ENCODE assay signal across 25 cellular contexts in the genomic region with DNA sequence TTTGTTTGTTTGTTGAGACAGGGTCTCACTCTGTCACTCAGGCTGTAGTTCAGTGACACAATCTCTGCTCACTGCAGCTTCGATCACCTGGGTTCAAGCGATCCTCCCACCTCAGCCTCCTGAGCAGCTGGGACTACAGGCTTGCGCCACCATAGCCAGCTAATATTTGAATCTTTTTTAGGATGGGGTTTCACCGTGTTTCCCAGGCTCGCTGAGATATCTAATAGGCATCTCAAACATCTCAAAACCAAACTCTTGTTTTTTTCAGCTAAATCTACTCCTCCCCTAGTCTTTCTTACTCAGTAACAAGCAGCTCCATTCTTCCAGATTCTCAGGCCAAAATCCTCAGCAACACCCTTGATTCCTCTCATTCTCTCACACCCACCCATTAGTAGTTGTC.
"Had no signal": no experiment of that assay in that cellular context is flagged by ENCODE, and none has a peak within 500 bp of the region (broad histone marks: within the 10 kb centered on the region; RNA-seq: fewer than 3 reads in every experiment).

No MANE protein-coding gene starts in this region.

- H3K27me3 ChIP-seq: adrenal gland, ascending aorta, hepatocyte, sigmoid colon, testis, vagina had no signal

- H3K27ac Mint-ChIP-seq: activated CD4-positive, alpha-beta T cell treated with anti-CD3 and anti-CD28 coated beads, Interleukin-2, amount 10 ng/mL, durations not matched to agents 7 days and 5 days; activated CD8-positive, alpha-beta T cell treated with anti-CD3 and anti-CD28 coated beads, Interleukin-2, amount 10 ng/mL, durations not matched to agents 7 days and 5 days; activated T-helper 1 cell treated with anti-CD3 and anti-CD28 coated beads, Interleukin-12 subunit alpha, Interleukin-12 subunit beta, Interleukin-2, Interleukin-4 antibody, amounts not matched to agents 30 ng/mL and 10 ng/mL and 1 ng/mL, durations not matched to agents 14 hours and 24 hours and 36 hours; dendritic cell treated with granulocyte-macrophage colony-stimulating factor and Interleukin-4, amounts not matched to agents 40 ng/mL and 50 ng/mL, for 4 days; memory B cell; nephron progenitor cell; stimulated activated naive B cell treated with anti-CD40 and anti-IgM and Interleukin-4, amounts not matched to agents 10 μg/mL and 1 μg/mL and 100 μg/mL, for 72 hours; type B pancreatic cell had no signal

- H3K4me1 Mint-ChIP-seq: activated CD4-positive, alpha-beta T cell treated with anti-CD3 and anti-CD28 coated beads, Interleukin-2, amount 10 ng/mL, durations not matched to agents 7 days and 5 days; memory B cell; stimulated activated naive B cell treated with anti-CD40 and anti-IgM and Interleukin-4, amounts not matched to agents 10 μg/mL and 1 μg/mL and 100 μg/mL, for 72 hours had no signal

- H3K27ac ChIP-seq: adrenal gland, ascending aorta, hepatocyte, vagina, VCaP had no signal

- H3K4me3 ChIP-seq: adrenal gland, ascending aorta, hepatocyte, sigmoid colon, testis, vagina had no signal

- ATAC-seq: activated CD4-positive, CD25-positive, alpha-beta regulatory T cell treated with anti-CD3 and anti-CD28 coated beads, Interleukin-2, amount 50 U/mL, for 24 hours; activated CD8-positive, alpha-beta T cell treated with anti-CD3 and anti-CD28 coated beads, Interleukin-2, amount 10 ng/mL, durations not matched to agents 7 days and 5 days; stimulated activated naive B cell treated with anti-CD40 and anti-IgM and Interleukin-4, amounts not matched to agents 10 μg/mL and 1 μg/mL and 100 μg/mL, for 72 hours had no signal

- H3K4me3 Mint-ChIP-seq: activated CD4-positive, alpha-beta T cell treated with anti-CD3 and anti-CD28 coated beads, Interleukin-2, amount 10 ng/mL, durations not matched to agents 7 days and 5 days; activated CD8-positive, alpha-beta T cell treated with anti-CD3 and anti-CD28 coated beads, Interleukin-2, amount 10 ng/mL, durations not matched to agents 7 days and 5 days; activated T-helper 1 cell treated with anti-CD3 and anti-CD28 coated beads, Interleukin-12 subunit alpha, Interleukin-12 subunit beta, Interleukin-2, Interleukin-4 antibody, amounts not matched to agents 30 ng/mL and 10 ng/mL and 1 ng/mL, durations not matched to agents 14 hours and 24 hours and 36 hours; dendritic cell treated with granulocyte-macrophage colony-stimulating factor and Interleukin-4, amounts not matched to agents 40 ng/mL and 50 ng/mL, for 4 days; memory B cell; nephron progenitor cell; stimulated activated naive B cell treated with anti-CD40 and anti-IgM and Interleukin-4, amounts not matched to agents 10 μg/mL and 1 μg/mL and 100 μg/mL, for 72 hours; type B pancreatic cell had no signal

- H3K36me3 Mint-ChIP-seq: memory B cell; stimulated activated naive B cell treated with anti-CD40 and anti-IgM and Interleukin-4, amounts not matched to agents 10 μg/mL and 1 μg/mL and 100 μg/mL, for 72 hours; type B pancreatic cell had no signal

- DNase-seq: activated CD4-positive, alpha-beta T cell treated with anti-CD3 and anti-CD28 coated beads, Interleukin-2, amount 10 ng/mL, durations not matched to agents 7 days and 5 days; activated CD8-positive, alpha-beta T cell treated with anti-CD3 and anti-CD28 coated beads, Interleukin-2, amount 10 ng/mL, durations not matched to agents 7 days and 5 days; activated gamma-delta T cell; activated naive CD4-positive, alpha-beta T cell treated with anti-CD3 and anti-CD28 coated beads, Interleukin-2, amount 50 U/mL, for 16 hours; adrenal gland; cerebellar nuclear complex; effector CD8-positive, alpha-beta T cell; erythroblast; foreskin melanocyte; nephron progenitor cell; sigmoid colon; stimulated activated CD4-positive, alpha-beta T cell treated with anti-CD3 and anti-CD28 coated beads, Interleukin-2, amount 100 ng/mL, for 48 hours; stimulated activated CD8-positive, alpha-beta memory T cell treated with anti-CD3 and anti-CD28 coated beads, Interleukin-4, amount 100 ng/mL, for 48 hours; stimulated activated naive B cell treated with anti-CD40 and anti-IgM and Interleukin-4, amounts not matched to agents 10 μg/mL and 1 μg/mL and 100 μg/mL, for 72 hours; T-helper 2 cell; testis had no signal

- H3K9me3 Mint-ChIP-seq: activated CD4-positive, alpha-beta T cell treated with anti-CD3 and anti-CD28 coated beads, Interleukin-2, amount 10 ng/mL, durations not matched to agents 7 days and 5 days; activated T-helper 1 cell treated with anti-CD3 and anti-CD28 coated beads, Interleukin-12 subunit alpha, Interleukin-12 subunit beta, Interleukin-2, Interleukin-4 antibody, amounts not matched to agents 30 ng/mL and 10 ng/mL and 1 ng/mL, durations not matched to agents 14 hours and 24 hours and 36 hours; dendritic cell treated with granulocyte-macrophage colony-stimulating factor and Interleukin-4, amounts not matched to agents 40 ng/mL and 50 ng/mL, for 4 days; memory B cell; stimulated activated naive B cell treated with anti-CD40 and anti-IgM and Interleukin-4, amounts not matched to agents 10 μg/mL and 1 μg/mL and 100 μg/mL, for 72 hours; type B pancreatic cell had no signal
